1 cellular context compared by ENCODE assay signal in genomic region chr18:58407263-58407648, GRCh38.
A peak's percentile ranks its signal among the peaks of the same experiment; 100 is the strongest.
TF ChIP-seq lines count a peak whose summit lies in the region.

No MANE protein-coding gene starts in this region.

TF ChIP-seq in HepG2, 621 proteins besides CTCF, POLR2A, EP300 and RAD21 (continued from another document and continues in another):
- TF ChIP-seq ZNF12 (CRISPR knock-in tag; IDR thresholded peaks at IDR 0.05) (0 out of 2 replicates have a peak, but pooled peaks have one; percentile 31), SAP130 (CRISPR knock-in tag; IDR thresholded peaks at IDR 0.05; ENCODE audit: low read depth) (peak; percentile 37; the same call in 1 of the 2 replicates), ZBTB20 (CRISPR knock-in tag; IDR thresholded peaks at IDR 0.05; ENCODE audit: borderline replicate concordance, low read depth) (no peak), KMT2B (CRISPR knock-in tag; IDR thresholded peaks at IDR 0.05) (peak; percentile 43; the same call in 1 of the 2 replicates), RFX1 (IDR thresholded peaks at IDR 0.05) (peak; percentile 45; the same call in 1 of the 2 replicates), PLRG1 (conservative IDR thresholded peaks at IDR 0.05) (no peak), ATF1 (CRISPR knock-in tag; IDR thresholded peaks at IDR 0.05) (no peak), KLF11 (CRISPR knock-in tag; IDR thresholded peaks at IDR 0.05) (peak; percentile 4; the same call in 1 of the 2 replicates), ZNF337 (CRISPR knock-in tag; IDR thresholded peaks at IDR 0.05; ENCODE audit: borderline replicate concordance, low read depth) (no peak), FOXA1 (IDR thresholded peaks at IDR 0.05) (no peak), FOXA1 (CRISPR knock-in tag; IDR thresholded peaks at IDR 0.05) (peak; percentile 80; the same call in 1 of the 2 replicates), KAT8 (CRISPR knock-in tag; IDR thresholded peaks at IDR 0.05) (no peak), ZNF543 (CRISPR knock-in tag; IDR thresholded peaks at IDR 0.05) (peak; percentile 2; the same call in 1 of the 2 replicates), ARHGAP35 (CRISPR knock-in tag; IDR thresholded peaks at IDR 0.05; ENCODE audit: borderline replicate concordance) (no peak), KLF15 (CRISPR knock-in tag; IDR thresholded peaks at IDR 0.05; ENCODE audit: borderline replicate concordance) (no peak), HIVEP1 (CRISPR knock-in tag; IDR thresholded peaks at IDR 0.05) (no peak), ZBTB21 (CRISPR knock-in tag; IDR thresholded peaks at IDR 0.05) (peak; percentile 88), MIXL1 (CRISPR knock-in tag; IDR thresholded peaks at IDR 0.05) (no peak; the same call in 1 of the 2 replicates), ZNF282 (IDR thresholded peaks at IDR 0.05; ENCODE audit: partially characterized antibody) (no peak), KDM1A (CRISPR knock-in tag; IDR thresholded peaks at IDR 0.05) (peak; percentile 60; the same call in 1 of the 2 replicates), TFDP1 (CRISPR knock-in tag; IDR thresholded peaks at IDR 0.05; ENCODE audit: borderline replicate concordance) (peak; percentile 47; the same call in 1 of the 2 replicates), ZBED4 (CRISPR knock-in tag; IDR thresholded peaks at IDR 0.05; ENCODE audit: borderline replicate concordance) (no peak), TAF15 (IDR thresholded peaks at IDR 0.05; ENCODE audit: low read depth, low read length, poor library complexity, severe bottlenecking) (no peak), KLF16 (CRISPR knock-in tag; IDR thresholded peaks at IDR 0.05) (no peak; a peak in 1 of 4 replicates), AHDC1 (CRISPR knock-in tag; IDR thresholded peaks at IDR 0.05; ENCODE audit: borderline replicate concordance) (0 out of 2 replicates have a peak, but pooled peaks have one; percentile 10), ZNF142 (CRISPR knock-in tag; IDR thresholded peaks at IDR 0.05) (no peak), ASH2L (IDR thresholded peaks at IDR 0.05; ENCODE audit: insufficient read length, low read depth, low read length) (no peak), SOX5 (CRISPR knock-in tag; IDR thresholded peaks at IDR 0.05; ENCODE audit: borderline replicate concordance) (0 out of 2 replicates have a peak, but pooled peaks have one; percentile 53), CBX5 (CRISPR knock-in tag; IDR thresholded peaks at IDR 0.05; ENCODE audit: borderline replicate concordance) (peak; percentile 75; the same call in 1 of the 2 replicates), ZNF558 (CRISPR knock-in tag; IDR thresholded peaks at IDR 0.05; ENCODE audit: borderline replicate concordance) (no peak), GATA4 (IDR thresholded peaks at IDR 0.05; ENCODE audit: borderline replicate concordance, low read depth) (no peak), ZNF143 (CRISPR knock-in tag; IDR thresholded peaks at IDR 0.05) (no peak), RNF2 (conservative IDR thresholded peaks at IDR 0.05; ENCODE audit: low read depth) (peak; percentile 49; the same call in 1 of the 2 replicates), SRF (IDR thresholded peaks at IDR 0.05; ENCODE audit: low read depth, low read length) (no peak), NONO (IDR thresholded peaks at IDR 0.05) (no peak), NONO (CRISPR knock-in tag; conservative IDR thresholded peaks at IDR 0.05) (no peak)
- TF ChIP-seq, protein P1, sequence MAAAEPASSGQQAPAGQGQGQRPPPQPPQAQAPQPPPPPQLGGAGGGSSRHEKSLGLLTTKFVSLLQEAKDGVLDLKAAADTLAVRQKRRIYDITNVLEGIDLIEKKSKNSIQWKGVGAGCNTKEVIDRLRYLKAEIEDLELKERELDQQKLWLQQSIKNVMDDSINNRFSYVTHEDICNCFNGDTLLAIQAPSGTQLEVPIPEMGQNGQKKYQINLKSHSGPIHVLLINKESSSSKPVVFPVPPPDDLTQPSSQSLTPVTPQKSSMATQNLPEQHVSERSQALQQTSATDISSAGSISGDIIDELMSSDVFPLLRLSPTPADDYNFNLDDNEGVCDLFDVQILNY (CRISPR knock-in tag; conservative IDR thresholded peaks at IDR 0.05), result no peak
- TF ChIP-seq, protein P2, sequence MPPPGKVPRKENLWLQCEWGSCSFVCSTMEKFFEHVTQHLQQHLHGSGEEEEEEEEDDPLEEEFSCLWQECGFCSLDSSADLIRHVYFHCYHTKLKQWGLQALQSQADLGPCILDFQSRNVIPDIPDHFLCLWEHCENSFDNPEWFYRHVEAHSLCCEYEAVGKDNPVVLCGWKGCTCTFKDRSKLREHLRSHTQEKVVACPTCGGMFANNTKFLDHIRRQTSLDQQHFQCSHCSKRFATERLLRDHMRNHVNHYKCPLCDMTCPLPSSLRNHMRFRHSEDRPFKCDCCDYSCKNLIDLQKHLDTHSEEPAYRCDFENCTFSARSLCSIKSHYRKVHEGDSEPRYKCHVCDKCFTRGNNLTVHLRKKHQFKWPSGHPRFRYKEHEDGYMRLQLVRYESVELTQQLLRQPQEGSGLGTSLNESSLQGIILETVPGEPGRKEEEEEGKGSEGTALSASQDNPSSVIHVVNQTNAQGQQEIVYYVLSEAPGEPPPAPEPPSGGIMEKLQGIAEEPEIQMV (CRISPR knock-in tag; IDR thresholded peaks at IDR 0.05; ENCODE audit: low read depth), result no peak
- TF ChIP-seq, protein P3, sequence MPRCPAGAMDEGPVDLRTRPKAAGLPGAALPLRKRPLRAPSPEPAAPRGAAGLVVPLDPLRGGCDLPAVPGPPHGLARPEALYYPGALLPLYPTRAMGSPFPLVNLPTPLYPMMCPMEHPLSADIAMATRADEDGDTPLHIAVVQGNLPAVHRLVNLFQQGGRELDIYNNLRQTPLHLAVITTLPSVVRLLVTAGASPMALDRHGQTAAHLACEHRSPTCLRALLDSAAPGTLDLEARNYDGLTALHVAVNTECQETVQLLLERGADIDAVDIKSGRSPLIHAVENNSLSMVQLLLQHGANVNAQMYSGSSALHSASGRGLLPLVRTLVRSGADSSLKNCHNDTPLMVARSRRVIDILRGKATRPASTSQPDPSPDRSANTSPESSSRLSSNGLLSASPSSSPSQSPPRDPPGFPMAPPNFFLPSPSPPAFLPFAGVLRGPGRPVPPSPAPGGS (CRISPR knock-in tag; IDR thresholded peaks at IDR 0.05), result no peak
